In the genomic region with DNA sequence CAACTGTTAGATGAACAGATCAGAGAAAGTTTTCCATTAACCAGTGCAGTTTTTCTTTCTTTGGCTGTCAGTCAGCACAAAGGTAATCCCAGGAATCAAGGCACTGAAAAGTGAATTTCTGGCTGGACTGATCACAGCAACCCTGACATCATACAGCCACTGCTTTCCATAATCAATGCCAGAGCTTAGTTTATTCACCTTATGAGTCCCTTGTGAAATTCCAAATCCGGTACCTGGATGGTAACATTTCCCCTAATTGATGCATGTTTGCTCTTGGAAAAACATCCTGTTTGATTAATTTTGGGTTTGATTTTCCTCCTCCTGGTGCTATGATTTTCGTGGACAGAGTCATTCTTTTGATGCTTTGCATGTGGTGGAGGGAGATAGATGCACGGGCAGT, we compare ENCODE assay signal across 9 cellular contexts.
"Had no signal": no experiment of that assay in that cellular context is flagged by ENCODE, and none has a peak within 500 bp of the region (broad histone marks: within the 10 kb centered on the region; RNA-seq: fewer than 3 reads in every experiment).

No MANE protein-coding gene starts in this region.

- H3K4me3 ChIP-seq: GM23248, K562 had no signal

- H3K9ac ChIP-seq: GM23248 had no signal

- H2AFZ ChIP-seq: GM23248 had no signal

- DNase-seq: GM23248, H9, HCEC 1CT, IMR-90, KG1 had no signal

- FAIRE-seq: H1, H54, K562 had no signal

- ATAC-seq: K562 had no signal

- H3K27ac ChIP-seq: GM23248, HL-60 had no signal
